In the genomic region with DNA sequence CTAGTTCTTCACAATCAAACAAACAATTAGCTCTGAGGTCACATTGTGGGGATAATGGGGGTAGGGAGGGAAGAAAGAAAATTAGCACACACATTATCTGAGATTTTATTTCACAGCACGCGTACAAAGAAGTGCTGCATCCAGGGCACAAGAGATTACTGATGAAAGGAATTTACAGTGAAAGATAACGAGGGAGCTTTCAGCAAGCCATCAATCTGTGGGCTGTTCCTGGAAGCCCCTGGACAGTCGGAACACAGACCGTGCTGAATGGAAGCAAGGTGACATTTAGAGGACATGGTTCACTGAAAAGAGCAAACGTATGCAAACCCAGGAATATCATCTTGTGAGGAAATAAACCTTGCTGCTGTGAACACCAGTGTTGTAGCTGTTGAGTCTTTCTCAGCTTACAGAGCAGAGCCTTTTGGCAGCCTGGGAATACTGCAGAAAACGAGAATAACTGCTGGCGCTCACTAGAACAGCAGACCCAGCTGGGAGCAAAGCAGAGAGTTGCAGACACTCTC, we compare ENCODE assay signal across 13 cellular contexts.
DNase-seq lines count a peak whose midpoint lies in the region; ATAC-seq and TF ChIP-seq lines count a peak whose summit lies in the region.
"Had no signal": no experiment of that assay in that cellular context is flagged by ENCODE, and none has a peak within 500 bp of the region (broad histone marks: within the 10 kb centered on the region; RNA-seq: fewer than 3 reads in every experiment).

No MANE protein-coding gene starts in this region.

- intact Hi-C loops in natural killer cell (cut with micrococcal nuclease), result no loop called here

- TF ChIP-seq CTCF in natural killer cell (IDR thresholded peaks at IDR 0.05), result no peak

- no peak overlapping the region for H2BK120ac ChIP-seq in mesendoderm (ENCODE audit: low read depth, low read length)

- no peak overlapping the region for H3K4ac ChIP-seq in mesendoderm (ENCODE audit: low read depth, low read length)

- H3K27ac ChIP-seq in angular gyrus (ENCODE audit: low read depth, low read length) (peak overlapping the region; percentile 17), mesendoderm (ENCODE audit: low read depth, low read length) (no peak overlapping the region)
- H3K27ac ChIP-seq: BLaER1, esophagus squamous epithelium had no signal

- H2BK15ac ChIP-seq in mesendoderm (replicated peaks; ENCODE audit: low read depth), result no peak overlapping the region

- H4K5ac ChIP-seq in mesendoderm (ENCODE audit: low read length), result no peak overlapping the region

- H3K9ac ChIP-seq in mesendoderm (ENCODE audit: low read length), result no peak overlapping the region
- H3K9ac ChIP-seq: BLaER1 had no signal

- no peaks in the 10 kb centered on the region for H3K36me3 ChIP-seq in mesendoderm (ENCODE audit: control insufficient read depth, insufficient read depth, low read length)
- H3K36me3 ChIP-seq: BLaER1, esophagus squamous epithelium had no signal

- no peaks in the 10 kb centered on the region for H3K79me1 ChIP-seq in mesendoderm (ENCODE audit: low read length)

- H3K27ac Mint-ChIP-seq in natural killer cell, result no peak overlapping the region
- H3K27ac Mint-ChIP-seq: activated CD4-positive, alpha-beta memory T cell treated with anti-CD3 and anti-CD28 coated beads, Interleukin-2, amount 10 ng/mL, durations not matched to agents 7 days and 5 days had no signal

- H3K56ac ChIP-seq in mesendoderm (ENCODE audit: low read length), result no peak overlapping the region

- H3K4me3 ChIP-seq in mesendoderm (ENCODE audit: low read length), result no peak overlapping the region
- H3K4me3 ChIP-seq: BLaER1, esophagus squamous epithelium had no signal

- no peak overlapping the region for H2AK5ac ChIP-seq in mesendoderm (ENCODE audit: low read length)

- no peaks in the 10 kb centered on the region for H3K79me2 ChIP-seq in mesendoderm (ENCODE audit: control insufficient read depth, insufficient read depth, low read length)

- no CpG with 5 or more reads among the region's 8 CpGs for WGBS in mesendoderm (ENCODE audit: extremely low coverage, insufficient coverage, low lambda C conversion rate)

- H3K4me2 ChIP-seq in mesendoderm (ENCODE audit: low read length), result no peak overlapping the region
- H3K4me2 ChIP-seq: BLaER1 had no signal

- no peak overlapping the region for H3K4me3 Mint-ChIP-seq in natural killer cell
- H3K4me3 Mint-ChIP-seq: activated CD4-positive, alpha-beta memory T cell treated with anti-CD3 and anti-CD28 coated beads, Interleukin-2, amount 10 ng/mL, durations not matched to agents 7 days and 5 days had no signal

- no peaks in the 10 kb centered on the region for H3K4me1 Mint-ChIP-seq in natural killer cell
- H3K4me1 Mint-ChIP-seq: activated CD4-positive, alpha-beta memory T cell treated with anti-CD3 and anti-CD28 coated beads, Interleukin-2, amount 10 ng/mL, durations not matched to agents 7 days and 5 days had no signal

- no peak overlapping the region for H3K18ac ChIP-seq in mesendoderm (ENCODE audit: low read length)

- H4K8ac ChIP-seq in mesendoderm (ENCODE audit: low read depth, low read length), result no peak overlapping the region

- peaks cover 0 to 6% of the 10 kb centered on the region in 2 donors for H3K27me3 Mint-ChIP-seq in natural killer cell (ENCODE audit: low read depth in 2 of 2)
- H3K27me3 Mint-ChIP-seq: activated CD4-positive, alpha-beta memory T cell treated with anti-CD3 and anti-CD28 coated beads, Interleukin-2, amount 10 ng/mL, durations not matched to agents 7 days and 5 days had no signal

- H3K27me3 ChIP-seq in mesendoderm (ENCODE audit: insufficient read depth, low read length, poor library complexity), result no peaks in the 10 kb centered on the region
- H3K27me3 ChIP-seq: BLaER1, esophagus squamous epithelium had no signal

- DNase-seq in COLO668 (lab: John Stamatoyannopoulos, UW; ENCODE audit: unreplicated experiment) (peak; percentile 41), NCI-H1417 treated with DMSO at 0.1 percent for 48 hours (lab: John Stamatoyannopoulos, UW) (peak; percentile 79), mesendoderm (peak; percentile 15), natural killer cell (no peak)
- DNase-seq: activated CD4-positive, alpha-beta memory T cell treated with anti-CD3 and anti-CD28 coated beads, Interleukin-2, amount 10 ng/mL, durations not matched to agents 7 days and 5 days; amniotic stem cell; esophagus squamous epithelium; left colon had no signal

- no peaks in the 10 kb centered on the region for H3K36me3 Mint-ChIP-seq in natural killer cell

- ATAC-seq in GM18520 (IDR thresholded peaks at IDR 0.05; ENCODE audit: unreplicated experiment), result no peak
- ATAC-seq in GM21381 (IDR thresholded peaks at IDR 0.05; ENCODE audit: unreplicated experiment), result no peak
- ATAC-seq in natural killer cell, result no peak
- no peak for ATAC-seq in GM21717 (IDR thresholded peaks at IDR 0.05; ENCODE audit: unreplicated experiment)
- ATAC-seq: left colon had no signal

- peaks cover 2 to 3% of the 10 kb centered on the region in 2 donors for H3K9me3 Mint-ChIP-seq in natural killer cell
- H3K9me3 Mint-ChIP-seq: activated CD4-positive, alpha-beta memory T cell treated with anti-CD3 and anti-CD28 coated beads, Interleukin-2, amount 10 ng/mL, durations not matched to agents 7 days and 5 days had no signal

- no peak overlapping the region for H3K23ac ChIP-seq in mesendoderm (ENCODE audit: low read length)

- H2BK5ac ChIP-seq in mesendoderm (ENCODE audit: low read length), result no peak overlapping the region

- H3K4me1 ChIP-seq in mesendoderm (ENCODE audit: control insufficient read depth, low read depth, low read length), result peaks cover 4% of the 10 kb centered on the region
- H3K4me1 ChIP-seq: BLaER1 had no signal
